23 cellular contexts compared by ENCODE assay signal in the genomic region with DNA sequence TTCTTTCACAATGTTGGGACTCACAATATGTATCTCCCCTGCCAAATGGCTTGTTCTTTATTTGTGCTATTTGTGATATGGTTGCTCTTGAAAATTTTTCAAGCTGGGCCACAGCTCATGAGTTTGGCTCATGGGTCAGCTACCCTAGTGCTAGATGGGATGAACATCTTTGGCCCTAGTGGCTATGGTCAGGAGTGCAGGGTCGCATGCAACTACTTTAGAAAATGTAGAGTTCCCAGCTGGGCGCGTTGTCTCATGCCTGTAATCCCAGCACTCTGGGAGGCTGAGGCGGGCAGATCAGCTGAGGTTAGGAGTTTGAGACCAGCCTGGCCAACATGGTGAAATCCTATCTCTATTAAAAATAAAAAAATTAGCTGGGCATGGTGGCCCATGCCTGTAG. TPM values are rescaled to one million over a fixed set of nuclear protein-coding genes. Genes with fewer than 3 reads are reported as not detected.
DNase-seq lines count a peak whose midpoint lies in the region; ATAC-seq and TF ChIP-seq lines count a peak whose summit lies in the region.
"Had no signal": no experiment of that assay in that cellular context is flagged by ENCODE, and none has a peak within 500 bp of the region (broad histone marks: within the 10 kb centered on the region; RNA-seq: fewer than 3 reads in every experiment).

No MANE protein-coding gene starts in this region.

- peaks cover 4% of the 10 kb centered on the region for H3K9me3 Mint-ChIP-seq in type B pancreatic cell
- H3K9me3 Mint-ChIP-seq: activated CD4-positive, alpha-beta memory T cell treated with anti-CD3 and anti-CD28 coated beads for 36 hours had no signal

- H3K4me1 Mint-ChIP-seq in type B pancreatic cell (ENCODE audit: unreplicated experiment), result no peaks in the 10 kb centered on the region

- peak; percentile 4 for DNase-seq in DMS53 (lab: John Stamatoyannopoulos, UW)
- no peak for DNase-seq in DMS53 treated with DMSO at 0.1 percent for 48 hours (lab: John Stamatoyannopoulos, UW; ENCODE audit: unreplicated experiment)
- no peak for DNase-seq in PC-3
- no peak for DNase-seq in fibroblast of pulmonary artery (ENCODE audit: low read depth)
- DNase-seq in type B pancreatic cell (ENCODE audit: extremely low spot score, unreplicated experiment), result no peak
- DNase-seq in NCI-H1930 (lab: John Stamatoyannopoulos, UW), result no peak
- DNase-seq in cerebellum (ENCODE audit: low spot score), result no peak
- DNase-seq in amygdala (lab: John Stamatoyannopoulos, UW), result no peak
- DNase-seq: activated CD4-positive, alpha-beta memory T cell treated with anti-CD3 and anti-CD28 coated beads for 36 hours; activated naive CD4-positive, alpha-beta T cell; anterior cingulate cortex; GF-D8; hypothalamus; lower lobe of right lung; NCI-H1092 treated with DMSO at 0.1 percent for 48 hours; NCI-H526 treated with DMSO at 0.1 percent for 48 hours; SIG-M5; stimulated activated naive CD4-positive, alpha-beta T cell; upper lobe of right lung had no signal

- H3K27me3 ChIP-seq in PC-3 (ENCODE audit: low read length), result no peaks in the 10 kb centered on the region
- H3K27me3 ChIP-seq: upper lobe of right lung had no signal

- H4K20me1 ChIP-seq in PC-3 (ENCODE audit: low read length), result no peaks in the 10 kb centered on the region

- H3K36me3 ChIP-seq in PC-3 (ENCODE audit: low read depth, low read length), result no peaks in the 10 kb centered on the region
- H3K36me3 ChIP-seq: BLaER1 treated with 17β-estradiol and CSF1 and Interleukin-3, amounts not matched to agents 10 nM and 100 nM; lower lobe of right lung; upper lobe of right lung had no signal

- no peaks in the 10 kb centered on the region for H3K4me1 ChIP-seq in PC-3 (ENCODE audit: insufficient read depth, low read length)
- H3K4me1 ChIP-seq: lower lobe of right lung, upper lobe of right lung had no signal

- H3K9ac ChIP-seq in PC-3 (ENCODE audit: low read length), result no peak overlapping the region
- H3K9ac ChIP-seq: BLaER1 treated with 17β-estradiol and CSF1 and Interleukin-3, amounts not matched to agents 10 nM and 100 nM; KMS-11 had no signal

- POLR2A ChIA-PET in PC-3 (lab: Charles Lee; ENCODE audit: unreplicated experiment), result no interaction called here

- TF ChIP-seq CTCF in PC-3 (conservative IDR thresholded peaks at IDR 0.05; ENCODE audit: low read depth, low read length) (0 out of 2 replicates have a peak, but pooled peaks have one; percentile 13), fibroblast of pulmonary artery (IDR thresholded peaks at IDR 0.05; ENCODE audit: low read length, missing control alignments) (peak; percentile 15), type B pancreatic cell (conservative IDR thresholded peaks at IDR 0.05) (peak; percentile 57)

- CTCF ChIA-PET in PC-3 (lab: Charles Lee), result no interaction called here

- BruUV-seq in PC-3 (replicated peaks; lab: Mats Ljungman, UMichigan), result no TSS peak

- H3K36me3 Mint-ChIP-seq in type B pancreatic cell, result no peaks in the 10 kb centered on the region
- H3K36me3 Mint-ChIP-seq: activated CD4-positive, alpha-beta memory T cell treated with anti-CD3 and anti-CD28 coated beads for 36 hours had no signal

- peaks cover 4% of the 10 kb centered on the region for H3K27me3 Mint-ChIP-seq in type B pancreatic cell
- H3K27me3 Mint-ChIP-seq: activated CD4-positive, alpha-beta memory T cell treated with anti-CD3 and anti-CD28 coated beads for 36 hours had no signal

- no peaks in the 10 kb centered on the region for H3K9me2 ChIP-seq in PC-3 (replicated peaks; ENCODE audit: low read length)

- H3K4me3 ChIP-seq in PC-3 (ENCODE audit: low read length) (no peak overlapping the region), fibroblast of pulmonary artery (replicated peaks; ENCODE audit: low read depth, low read length) (no peak overlapping the region)
- H3K4me3 ChIP-seq: BLaER1 treated with 17β-estradiol and CSF1 and Interleukin-3, amounts not matched to agents 10 nM and 100 nM; lower lobe of right lung; upper lobe of right lung had no signal

- no peak overlapping the region for H3K4me2 ChIP-seq in PC-3 (ENCODE audit: low read length)
- H3K4me2 ChIP-seq: BLaER1 treated with 17β-estradiol and CSF1 and Interleukin-3, amounts not matched to agents 10 nM and 100 nM; KMS-11 had no signal

- H3K27ac ChIP-seq in PC-3 (ENCODE audit: low read length), result no peak overlapping the region
- H3K27ac ChIP-seq: BLaER1 treated with 17β-estradiol and CSF1 and Interleukin-3, amounts not matched to agents 10 nM and 100 nM; KMS-11; lower lobe of right lung; upper lobe of right lung; VCaP had no signal

- H3K79me2 ChIP-seq in PC-3 (ENCODE audit: low read length), result no peaks in the 10 kb centered on the region

- no peak for ATAC-seq in PC-3
- ATAC-seq: lower lobe of right lung, sciatic nerve, upper lobe of right lung had no signal

- intact Hi-C loops in PC-3 (cut with micrococcal nuclease), result no loop called here

- H3K27ac Mint-ChIP-seq in type B pancreatic cell, result no peak overlapping the region
- H3K27ac Mint-ChIP-seq: activated CD4-positive, alpha-beta memory T cell treated with anti-CD3 and anti-CD28 coated beads for 36 hours had no signal

- H3K9me3 ChIP-seq in PC-3 (ENCODE audit: low read length), result no peaks in the 10 kb centered on the region
- H3K9me3 ChIP-seq: BLaER1 treated with 17β-estradiol and CSF1 and Interleukin-3, amounts not matched to agents 10 nM and 100 nM; lower lobe of right lung; upper lobe of right lung had no signal

- H2AFZ ChIP-seq in PC-3 (ENCODE audit: low read length), result no peak overlapping the region

- no peaks in the 10 kb centered on the region for H3F3A ChIP-seq in PC-3 (ENCODE audit: low read length, unreplicated experiment)

- H3K4me3 Mint-ChIP-seq in type B pancreatic cell, result no peak overlapping the region
- H3K4me3 Mint-ChIP-seq: activated CD4-positive, alpha-beta memory T cell treated with anti-CD3 and anti-CD28 coated beads for 36 hours had no signal

RNA-seq across cellular contexts. Expression of a gene that starts 55.8 kb away (rescaled TPM):
- total RNA-seq in PC-3 (2014; rRNA removed) (487 and 769 TPM in 2 replicates), type B pancreatic cell (ENCODE audit: low replicate concordance) (50.7 and 76.4 TPM in 2 replicates), cerebellum (193 TPM)
